8 cellular contexts compared by ENCODE assay signal in the genomic region with DNA sequence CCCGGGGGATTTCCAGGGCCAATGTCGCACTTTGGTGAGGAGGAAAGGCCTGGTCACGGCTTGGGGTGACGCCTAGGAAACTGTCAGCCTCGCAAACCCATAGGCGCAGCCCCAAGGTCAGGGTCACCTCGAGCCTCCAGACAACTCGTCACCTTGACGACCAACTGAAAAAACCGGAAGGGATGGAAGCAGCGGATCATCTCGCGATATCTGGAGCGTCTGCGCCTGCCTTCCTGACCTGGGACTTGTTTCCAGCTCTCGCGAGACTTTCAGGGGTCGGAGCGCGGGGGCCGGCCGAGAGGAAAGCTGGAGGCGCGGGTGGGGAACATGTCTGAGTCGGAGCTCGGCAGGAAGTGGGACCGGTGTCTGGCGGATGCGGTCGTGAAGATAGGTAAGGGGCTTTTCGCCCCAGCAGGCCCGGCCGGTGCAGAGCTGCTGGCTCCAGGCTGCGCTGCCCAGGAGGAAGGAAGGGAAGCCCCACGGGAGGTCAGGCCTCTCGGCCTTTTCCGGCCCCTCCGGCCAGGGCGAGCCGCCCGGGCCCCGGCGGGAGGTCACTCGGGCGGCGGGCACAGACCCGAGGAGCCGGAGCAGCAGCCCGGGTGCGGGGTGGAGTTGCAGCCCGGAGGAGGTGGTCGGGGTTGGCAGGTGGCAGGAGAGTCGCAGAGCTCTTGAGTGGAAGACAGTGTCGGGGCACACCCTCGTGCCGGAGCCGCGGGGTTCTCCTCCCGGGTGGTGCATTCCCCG. TPM values are rescaled to one million over a fixed set of nuclear protein-coding genes. Genes with fewer than 3 reads are reported as not detected.
DNase-seq lines count a peak whose midpoint lies in the region; ATAC-seq lines count a peak whose summit lies in the region.

No MANE protein-coding gene starts in this region.

- peaks cover 48% of the 10 kb centered on the region for H3K4me1 Mint-ChIP-seq in activated CD4-positive, alpha-beta T cell treated with anti-CD3 and anti-CD28 coated beads, Interleukin-2, amount 10 ng/mL, durations not matched to agents 7 days and 5 days

- CTCF ChIA-PET in activated CD4-positive, alpha-beta T cell treated with anti-CD3 and anti-CD28 coated beads, Interleukin-2, amount 10 ng/mL, durations not matched to agents 7 days and 5 days (lab: Charles Lee): interaction anchor here (0.6 to 2.3 kb wide), 5 partner anchors 9 to 690 kb away, joined by 3 to 8 read pairs (median 3); no protein-coding TSS in a partner anchor

- intact Hi-C loops in left colon (cut with DNase I, micrococcal nuclease): no loop called here

- DNase-seq in C1 segment of cervical spinal cord (lab: John Stamatoyannopoulos, UW): peak; percentile 54 to 96 (median 88)
- DNase-seq in NCI-H526 treated with DMSO at 0.1 percent for 48 hours (lab: John Stamatoyannopoulos, UW): peak; percentile 88
- peak; percentile 98 for DNase-seq in activated CD4-positive, alpha-beta T cell treated with anti-CD3 and anti-CD28 coated beads, Interleukin-2, amount 10 ng/mL, durations not matched to agents 7 days and 5 days
- peak; percentile 39 for DNase-seq in cortex of kidney (lab: John Stamatoyannopoulos, UW)
- DNase-seq in left colon: peak; percentile 98 to 99
- DNase-seq in stimulated activated CD4-positive, alpha-beta T cell treated with anti-CD3 and anti-CD28 coated beads, Interleukin-1b, Interleukin-23, amount 100 ng/mL, for 4 hours (ENCODE audit: low read depth in 2 of 2): peak; percentile 89 to 94

- peaks cover 3% of the 10 kb centered on the region for H3K27me3 Mint-ChIP-seq in activated CD4-positive, alpha-beta T cell treated with anti-CD3 and anti-CD28 coated beads, Interleukin-2, amount 10 ng/mL, durations not matched to agents 7 days and 5 days

- H3K27ac Mint-ChIP-seq in activated CD4-positive, alpha-beta T cell treated with anti-CD3 and anti-CD28 coated beads, Interleukin-2, amount 10 ng/mL, durations not matched to agents 7 days and 5 days: peak overlapping the region; percentile 99

- peaks cover 24% of the 10 kb centered on the region for H3K36me3 Mint-ChIP-seq in activated CD4-positive, alpha-beta T cell treated with anti-CD3 and anti-CD28 coated beads, Interleukin-2, amount 10 ng/mL, durations not matched to agents 7 days and 5 days (ENCODE audit: low read depth)

- H3K4me3 Mint-ChIP-seq in activated CD4-positive, alpha-beta T cell treated with anti-CD3 and anti-CD28 coated beads, Interleukin-2, amount 10 ng/mL, durations not matched to agents 7 days and 5 days: peak overlapping the region; percentile 95

- POLR2A ChIA-PET in activated CD4-positive, alpha-beta T cell treated with anti-CD3 and anti-CD28 coated beads, Interleukin-2, amount 10 ng/mL, durations not matched to agents 7 days and 5 days (lab: Charles Lee): interaction anchor here (0.5 to 0.6 kb wide), 3 partner anchors 51 to 280 kb away, joined by 3 read pairs; no protein-coding TSS in a partner anchor

- ATAC-seq in GM19351 (IDR thresholded peaks at IDR 0.05; ENCODE audit: unreplicated experiment) (peak; percentile 86), HG03520 (IDR thresholded peaks at IDR 0.05; ENCODE audit: unreplicated experiment) (peak; percentile 86), left colon (peak; percentile 84)

- H3K9me3 Mint-ChIP-seq in activated CD4-positive, alpha-beta T cell treated with anti-CD3 and anti-CD28 coated beads, Interleukin-2, amount 10 ng/mL, durations not matched to agents 7 days and 5 days: no peaks in the 10 kb centered on the region

RNA-seq across cellular contexts. Expression of gene NBL1, which starts 47.2 kb away (rescaled TPM):
- 10 to 100 TPM; 17.5 to 22.0 TPM for total RNA-seq in activated CD4-positive, alpha-beta T cell treated with anti-CD3 and anti-CD28 coated beads, Interleukin-2, amount 10 ng/mL, durations not matched to agents 7 days and 5 days
- total RNA-seq in left colon: 100 to 1,000 TPM; 373 to 391 TPM

Comparison
In these comparisons a context has a peak if more than half of its experiments do, and no peak if none do; other contexts are left out.
1. Peak in every context shown above with its lines: DNase-seq and ATAC-seq.
2. DNase-seq: peak in every context shown above with its lines; median percentile 98 in left colon; 98 in activated CD4-positive, alpha-beta T cell treated with anti-CD3 and anti-CD28 coated beads, Interleukin-2, amount 10 ng/mL, durations not matched to agents 7 days and 5 days; 92 in stimulated activated CD4-positive, alpha-beta T cell treated with anti-CD3 and anti-CD28 coated beads, Interleukin-1b, Interleukin-23, amount 100 ng/mL, for 4 hours; 88 in NCI-H526 treated with DMSO at 0.1 percent for 48 hours; 88 in C1 segment of cervical spinal cord; 39 in cortex of kidney.
3. RNA of gene NBL1, which starts 47.2 kb away (total RNA-seq): 373 to 391 TPM in left colon; 17.5 to 22.0 TPM in activated CD4-positive, alpha-beta T cell treated with anti-CD3 and anti-CD28 coated beads, Interleukin-2, amount 10 ng/mL, durations not matched to agents 7 days and 5 days; every median in the first group is over 10 times any median in the second.